18 cellular contexts compared by ENCODE assay signal in the genomic region with DNA sequence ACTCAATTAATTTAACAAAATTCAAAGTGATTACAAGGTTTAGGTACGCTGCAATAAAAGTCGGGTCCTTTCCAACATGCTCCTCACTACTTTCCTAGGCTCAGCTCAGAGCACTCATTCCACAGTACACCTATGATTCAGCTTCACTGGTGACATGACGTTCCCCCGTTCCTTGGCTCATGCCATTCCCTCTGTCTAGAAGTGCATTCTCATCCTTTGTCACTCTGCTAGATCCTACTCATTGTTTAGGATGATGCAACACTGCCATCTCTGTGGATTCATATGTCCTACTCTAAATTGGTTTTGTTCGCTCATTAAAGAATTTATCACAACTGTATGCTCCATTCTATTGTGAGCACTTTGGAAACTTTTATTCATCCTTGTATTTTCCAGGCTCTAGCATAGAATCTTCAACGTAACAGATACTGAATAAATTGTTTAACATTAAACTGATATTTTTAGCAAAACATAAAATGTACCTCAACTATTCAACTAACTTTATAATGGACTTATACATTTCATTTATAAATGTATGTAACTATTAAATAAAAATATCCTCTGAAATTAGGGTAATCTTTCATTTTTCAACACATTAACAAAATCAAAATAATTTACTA.
DNase-seq lines count a peak whose midpoint lies in the region; ATAC-seq and TF ChIP-seq lines count a peak whose summit lies in the region.
"Had no signal": no experiment of that assay in that cellular context is flagged by ENCODE, and none has a peak within 500 bp of the region (broad histone marks: within the 10 kb centered on the region; RNA-seq: fewer than 3 reads in every experiment).

No MANE protein-coding gene starts in this region.

- H3K79me2 ChIP-seq in OCI-LY7 (ENCODE audit: insufficient read depth, low read depth, low read length), result no peaks in the 10 kb centered on the region

- H3K9me2 ChIP-seq in OCI-LY7 (ENCODE audit: insufficient read depth, low read length), result no peaks in the 10 kb centered on the region
- H3K9me2 ChIP-seq: SK-N-SH had no signal

- H3K27me3 ChIP-seq in upper lobe of left lung, result no peaks in the 10 kb centered on the region

- TF ChIP-seq CTCF in OCI-LY7 (conservative IDR thresholded peaks at IDR 0.05; ENCODE audit: low read length), result no peak
- no peak for TF ChIP-seq CTCF in epithelial cell of esophagus (IDR thresholded peaks at IDR 0.05; ENCODE audit: insufficient read depth, low read depth, low read length, missing control alignments)
- TF ChIP-seq CTCF in upper lobe of left lung (IDR thresholded peaks at IDR 0.05), result no peak

- POLR2A ChIA-PET in OCI-LY7 (lab: Charles Lee), result interaction anchor here (1.5 kb wide), 1 partner anchor 34 kb away, joined by 3 read pairs; no protein-coding TSS in a partner anchor

- TSS peak; percentile 6 for BruUV-seq in OCI-LY7 (replicated peaks; lab: Mats Ljungman, UMichigan)

- no peaks in the 10 kb centered on the region for H3K9me3 ChIP-seq in OCI-LY7 (ENCODE audit: low read length)
- no peaks in the 10 kb centered on the region for H3K9me3 ChIP-seq in upper lobe of left lung
- H3K9me3 ChIP-seq: SK-N-SH had no signal

- H3K27ac ChIP-seq in OCI-LY7 (ENCODE audit: low read depth, low read length, poor library complexity, severe bottlenecking), result no peak overlapping the region
- no peak overlapping the region for H3K27ac ChIP-seq in upper lobe of left lung

- H3K4me1 ChIP-seq in OCI-LY7 (ENCODE audit: insufficient read depth, low read length, poor library complexity, severe bottlenecking) (no peaks in the 10 kb centered on the region), upper lobe of left lung (no peaks in the 10 kb centered on the region)

- TF ChIP-seq EP300 in upper lobe of left lung (IDR thresholded peaks at IDR 0.05), result no peak

- peaks cover 57% of the 10 kb centered on the region for H3K36me3 ChIP-seq in OCI-LY7 (ENCODE audit: insufficient read depth, low read length)
- peaks cover 0 to 84% (median 34%) of the 10 kb centered on the region in 4 donors for H3K36me3 ChIP-seq in upper lobe of left lung

- no peak for TF ChIP-seq POLR2A in upper lobe of left lung (IDR thresholded peaks at IDR 0.05)

- 95 to 98% methylated on average over 6 of the region's 6 CpGs for WGBS in upper lobe of left lung, 2 donors

- H3K4me2 ChIP-seq in OCI-LY7 (ENCODE audit: low read length), result no peak overlapping the region
- H3K4me2 ChIP-seq: SK-N-SH had no signal

- H3K4me3 ChIP-seq in OCI-LY7 (ENCODE audit: low read depth, low read length, poor library complexity, severe bottlenecking) (no peak overlapping the region), epithelial cell of esophagus (ENCODE audit: low read length) (no peak overlapping the region), upper lobe of left lung (no peak overlapping the region)

- no peak overlapping the region for H2AFZ ChIP-seq in OCI-LY7 (ENCODE audit: low read length)

- H4K20me1 ChIP-seq in OCI-LY7 (ENCODE audit: insufficient read depth, low read length), result no peaks in the 10 kb centered on the region

- CTCF ChIA-PET in OCI-LY7 (lab: Charles Lee; ENCODE audit: unreplicated experiment), result no interaction called here

- DNase-seq in EH (ENCODE audit: low read depth) (peak; percentile 39), OCI-LY7 (ENCODE audit: low spot score) (no peak), epithelial cell of esophagus (ENCODE audit: low read depth) (peak; percentile 72), occipital lobe (lab: John Stamatoyannopoulos, UW) (peak; percentile 5), upper lobe of left lung (no peak)
- no peak for DNase-seq in stimulated activated CD4-positive, alpha-beta T cell treated with anti-CD3 and anti-CD28 coated beads, Interleukin-2, amount 100 ng/mL, for 48 hours
- DNase-seq: activated CD8-positive, alpha-beta memory T cell treated with anti-CD3 and anti-CD28 coated beads, Interleukin-2, amount 10 ng/mL, durations not matched to agents 7 days and 5 days; activated naive CD4-positive, alpha-beta T cell treated with Interleukin-2 at 50 U/mL for 16 hours; CD4-positive, alpha-beta memory T cell; MM.1S; naive B cell; NCI-H2107; right cardiac atrium; SK-N-SH; stimulated activated naive CD4-positive, alpha-beta T cell treated with Interleukin-2 at 50 U/mL for 16 hours had no signal

- intact Hi-C loops in OCI-LY7 (cut with micrococcal nuclease; ENCODE audit: unreplicated experiment), result no loop called here

- ATAC-seq in GM19452 (IDR thresholded peaks at IDR 0.05; ENCODE audit: unreplicated experiment) (no peak), upper lobe of left lung (ENCODE audit: low FRiP score in 2 of 2) (no peak), HG02798 (IDR thresholded peaks at IDR 0.05; ENCODE audit: poor library complexity, unreplicated experiment) (no peak)
- ATAC-seq: activated CD8-positive, alpha-beta memory T cell treated with anti-CD3 and anti-CD28 coated beads, Interleukin-2, amount 10 ng/mL, durations not matched to agents 7 days and 5 days; left lobe of liver; right cardiac atrium had no signal

Comparison
In these comparisons a context has a peak if more than half of its experiments do, and no peak if none do; other contexts are left out.
1. DNase-seq: peak in EH (single experiment), epithelial cell of esophagus (single experiment) and occipital lobe (single experiment); none in OCI-LY7 (single experiment), upper lobe of left lung (0 of 2) and stimulated activated CD4-positive, alpha-beta T cell treated with anti-CD3 and anti-CD28 coated beads, Interleukin-2, amount 100 ng/mL, for 48 hours (0 of 2).